ENCODE assay signal across 1 cellular context in the genomic region with DNA sequence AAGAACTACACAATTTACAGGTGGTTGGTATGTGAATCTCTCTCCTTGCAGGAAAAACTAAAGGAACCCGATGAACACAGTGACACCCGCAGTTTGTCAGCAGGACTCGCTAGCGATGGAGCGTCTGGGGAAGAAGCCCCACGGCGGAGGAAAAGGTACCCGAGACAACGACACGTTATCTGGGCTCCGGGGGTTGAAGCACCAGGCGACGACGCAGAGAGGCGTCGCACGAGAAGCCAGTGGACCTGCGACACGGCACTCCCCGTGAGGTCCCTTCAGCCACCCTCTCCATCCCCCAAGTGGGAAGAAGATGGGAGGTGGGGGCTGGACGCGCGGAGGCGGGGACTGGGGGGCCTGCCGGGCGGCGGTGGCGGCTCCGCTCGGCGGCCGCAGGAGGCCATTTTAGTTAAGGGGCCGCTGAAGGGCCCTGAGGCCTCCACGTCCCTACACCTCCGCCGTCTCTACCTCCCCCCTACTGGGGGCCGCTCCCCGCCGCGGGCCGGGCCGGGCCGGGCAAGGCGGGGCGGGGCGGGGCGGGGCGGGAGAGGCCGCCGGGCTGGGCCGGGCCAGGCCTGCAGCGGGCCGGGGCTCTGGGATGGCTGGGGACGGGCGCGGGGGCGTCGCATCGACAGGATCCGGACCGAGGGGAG.
TF ChIP-seq lines count a peak whose summit lies in the region.

No MANE protein-coding gene starts in this region.

TF ChIP-seq in liver, 16 proteins besides CTCF, POLR2A, EP300 and RAD21 (continued from another document):
- TF ChIP-seq, protein P1, sequence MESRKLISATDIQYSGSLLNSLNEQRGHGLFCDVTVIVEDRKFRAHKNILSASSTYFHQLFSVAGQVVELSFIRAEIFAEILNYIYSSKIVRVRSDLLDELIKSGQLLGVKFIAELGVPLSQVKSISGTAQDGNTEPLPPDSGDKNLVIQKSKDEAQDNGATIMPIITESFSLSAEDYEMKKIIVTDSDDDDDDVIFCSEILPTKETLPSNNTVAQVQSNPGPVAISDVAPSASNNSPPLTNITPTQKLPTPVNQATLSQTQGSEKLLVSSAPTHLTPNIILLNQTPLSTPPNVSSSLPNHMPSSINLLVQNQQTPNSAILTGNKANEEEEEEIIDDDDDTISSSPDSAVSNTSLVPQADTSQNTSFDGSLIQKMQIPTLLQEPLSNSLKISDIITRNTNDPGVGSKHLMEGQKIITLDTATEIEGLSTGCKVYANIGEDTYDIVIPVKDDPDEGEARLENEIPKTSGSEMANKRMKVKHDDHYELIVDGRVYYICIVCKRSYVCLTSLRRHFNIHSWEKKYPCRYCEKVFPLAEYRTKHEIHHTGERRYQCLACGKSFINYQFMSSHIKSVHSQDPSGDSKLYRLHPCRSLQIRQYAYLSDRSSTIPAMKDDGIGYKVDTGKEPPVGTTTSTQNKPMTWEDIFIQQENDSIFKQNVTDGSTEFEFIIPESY (IDR thresholded peaks at IDR 0.05): no peak
- TF ChIP-seq TAF1 (conservative IDR thresholded peaks at IDR 0.05) (no peak), FOXA1 (IDR thresholded peaks at IDR 0.05) (no peak), EGR1 (IDR thresholded peaks at IDR 0.05; ENCODE audit: low read depth in 2 of 2) (no peak), HNF4A (conservative IDR thresholded peaks at IDR 0.05) (no peak), YY1 (IDR thresholded peaks at IDR 0.05) (no peak), SP1 (IDR thresholded peaks at IDR 0.05) (no peak), FOXA2 (IDR thresholded peaks at IDR 0.05) (no peak), GABPA (IDR thresholded peaks at IDR 0.05 in 1 of 2, conservative IDR thresholded peaks at IDR 0.05 in 1 of 2) (no peak), JUND (IDR thresholded peaks at IDR 0.05) (no peak)
- TF ChIP-seq, protein P2, sequence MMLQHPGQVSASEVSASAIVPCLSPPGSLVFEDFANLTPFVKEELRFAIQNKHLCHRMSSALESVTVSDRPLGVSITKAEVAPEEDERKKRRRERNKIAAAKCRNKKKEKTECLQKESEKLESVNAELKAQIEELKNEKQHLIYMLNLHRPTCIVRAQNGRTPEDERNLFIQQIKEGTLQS (IDR thresholded peaks at IDR 0.05): no peak
- TF ChIP-seq, protein P3, sequence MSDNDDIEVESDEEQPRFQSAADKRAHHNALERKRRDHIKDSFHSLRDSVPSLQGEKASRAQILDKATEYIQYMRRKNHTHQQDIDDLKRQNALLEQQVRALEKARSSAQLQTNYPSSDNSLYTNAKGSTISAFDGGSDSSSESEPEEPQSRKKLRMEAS (IDR thresholded peaks at IDR 0.05): no peak
TF ChIP-seq in liver: peak in this region for 0.
